In the genomic region with DNA sequence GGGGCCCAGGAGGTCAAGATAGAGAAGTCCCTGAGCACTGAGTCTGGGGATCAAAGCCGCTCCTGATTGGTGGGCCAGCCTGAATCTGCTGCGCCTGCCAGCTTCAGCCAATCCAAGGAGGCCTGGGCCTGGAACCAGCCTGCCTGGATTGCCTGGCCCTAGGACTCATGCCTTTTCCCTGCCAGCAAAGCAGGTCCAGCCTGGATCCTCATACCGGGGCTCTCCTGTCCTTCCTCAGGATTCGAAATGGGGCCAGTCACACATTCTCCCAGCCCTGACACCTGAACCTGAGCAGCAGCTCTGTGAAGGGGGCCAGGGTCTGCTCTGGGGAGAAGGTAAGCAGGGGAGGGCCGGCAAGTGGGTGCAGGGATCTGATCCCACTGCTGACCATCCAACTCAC, we compare ENCODE assay signal across 1 cellular context.
TF ChIP-seq lines count a peak whose summit lies in the region.

No MANE protein-coding gene starts in this region.

TF ChIP-seq in H1, 55 proteins besides CTCF, POLR2A, EP300 and RAD21 (continued from another document):
- TF ChIP-seq CBX8 (IDR thresholded peaks at IDR 0.05; ENCODE audit: borderline replicate concordance, low read depth, low read length): no peak
- TF ChIP-seq PHF8 (conservative IDR thresholded peaks at IDR 0.05; ENCODE audit: low read depth, low read length): no peak
- TF ChIP-seq SP4 (IDR thresholded peaks at IDR 0.05; ENCODE audit: low read length): no peak
- no peak for TF ChIP-seq ASH2L (IDR thresholded peaks at IDR 0.05; ENCODE audit: low read length)
- no peak for TF ChIP-seq EZH2 (IDR thresholded peaks at IDR 0.05; ENCODE audit: low read depth, low read length, severe bottlenecking)
- TF ChIP-seq TAF7 (optimal IDR thresholded peaks at IDR 0.05; ENCODE audit: borderline replicate concordance, low read depth, low read length): no peak
- no peak for TF ChIP-seq KDM1A (IDR thresholded peaks at IDR 0.05; ENCODE audit: borderline replicate concordance, low read length)
TF ChIP-seq in H1: peak in this region for 0.
